ENCODE assay signal across 32 cellular contexts in the genomic region with DNA sequence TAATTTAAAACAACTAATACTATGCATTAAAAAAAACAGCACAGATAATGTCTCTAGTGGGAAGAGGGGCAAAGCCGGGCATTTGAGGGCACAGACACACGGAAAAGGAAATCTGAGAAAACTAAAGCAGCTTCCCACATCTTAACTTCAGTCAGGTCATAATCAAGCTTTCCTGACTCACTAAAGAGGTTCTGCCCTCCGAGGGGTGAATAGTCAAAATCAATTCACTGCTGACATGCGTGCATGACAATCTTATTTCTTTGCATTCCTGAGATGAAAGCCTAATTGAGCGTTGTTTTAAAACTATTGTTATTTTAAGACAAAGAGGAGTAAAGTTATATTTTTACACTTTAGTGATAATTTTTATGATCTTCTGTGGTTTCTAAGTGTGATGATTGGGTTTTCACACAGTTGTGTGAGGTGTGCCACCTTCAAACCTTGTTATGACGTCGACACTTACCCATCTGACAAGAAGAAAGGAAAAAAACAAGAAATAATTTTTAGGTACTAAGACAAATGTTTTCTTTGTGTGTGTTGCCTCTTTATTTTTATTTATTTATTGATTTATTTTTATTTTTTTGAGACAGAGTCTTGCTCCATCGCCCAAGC.
"Had no signal": no experiment of that assay in that cellular context is flagged by ENCODE, and none has a peak within 500 bp of the region (broad histone marks: within the 10 kb centered on the region; RNA-seq: fewer than 3 reads in every experiment).

No MANE protein-coding gene starts in this region.

- H3K27me3 Mint-ChIP-seq: activated CD4-positive, alpha-beta memory T cell treated with anti-CD3 and anti-CD28 coated beads for 36 hours; activated CD4-positive, alpha-beta T cell treated with anti-CD3 and anti-CD28 coated beads for 36 hours; activated CD4-positive, alpha-beta T cell treated with anti-CD3 and anti-CD28 coated beads, Interleukin-2, amount 10 ng/mL, durations not matched to agents 24 days and 14 days; activated CD8-positive, alpha-beta memory T cell treated with anti-CD3 and anti-CD28 coated beads, Interleukin-2, amount 10 ng/mL, durations not matched to agents 7 days and 5 days; activated naive CD8-positive, alpha-beta T cell treated with anti-CD3 and anti-CD28 coated beads for 36 hours; activated naive CD8-positive, alpha-beta T cell treated with anti-CD3 and anti-CD28 coated beads, Interleukin-2, amount 50 U/mL, for 24 hours had no signal

- H3K36me3 ChIP-seq: adrenal gland, breast epithelium, cardiac muscle cell, esophagus squamous epithelium, gastroesophageal sphincter had no signal

- H3K9me3 Mint-ChIP-seq: activated CD4-positive, alpha-beta T cell treated with anti-CD3 and anti-CD28 coated beads, Interleukin-2, amount 10 ng/mL, durations not matched to agents 24 days and 14 days; activated naive CD8-positive, alpha-beta T cell treated with anti-CD3 and anti-CD28 coated beads for 36 hours; dendritic cell treated with granulocyte-macrophage colony-stimulating factor and Interleukin-4, amounts not matched to agents 40 ng/mL and 50 ng/mL, for 4 days had no signal

- H3K27ac ChIP-seq: adrenal gland, breast epithelium, cardiac muscle cell, coronary artery, dorsolateral prefrontal cortex, epithelial cell of prostate, esophagus squamous epithelium, gastroesophageal sphincter had no signal

- DNase-seq: activated CD4-positive, alpha-beta memory T cell treated with anti-CD3 and anti-CD28 coated beads for 36 hours; activated CD4-positive, alpha-beta T cell treated with anti-CD3 and anti-CD28 coated beads for 36 hours; activated CD4-positive, alpha-beta T cell treated with anti-CD3 and anti-CD28 coated beads, Interleukin-2, amount 10 ng/mL, durations not matched to agents 24 days and 14 days; activated CD4-positive, CD25-positive, alpha-beta regulatory T cell; activated CD4-positive, CD25-positive, alpha-beta regulatory T cell treated with anti-CD3 and anti-CD28 coated beads, Interleukin-2, amount 50 U/mL, for 72 hours; activated CD8-positive, alpha-beta memory T cell treated with anti-CD3 and anti-CD28 coated beads, Interleukin-2, amount 10 ng/mL, durations not matched to agents 7 days and 5 days; activated CD8-positive, alpha-beta memory T cell treated with anti-CD3 and anti-CD28 coated beads, Interleukin-2, amount 50 U/mL, for 4 hours; activated CD8-positive, alpha-beta T cell treated with anti-CD3 and anti-CD28 coated beads, Interleukin-2, amount 10 ng/mL, durations not matched to agents 7 days and 5 days; activated effector memory CD4-positive, alpha-beta T cell treated with anti-CD3 and anti-CD28 coated beads, Interleukin-2, amount 50 U/mL, for 16 hours; activated naive CD4-positive, alpha-beta T cell treated with anti-CD3 and anti-CD28 coated beads for 36 hours; activated naive CD8-positive, alpha-beta T cell treated with anti-CD3 and anti-CD28 coated beads for 36 hours; activated naive CD8-positive, alpha-beta T cell treated with anti-CD3 and anti-CD28 coated beads, Interleukin-2, amount 50 U/mL, for 24 hours; activated T-cell treated with anti-CD3 and anti-CD28 coated beads, Interleukin-2, amount 50 U/mL, for 1 hour; activated T-cell treated with anti-CD3 and anti-CD28 coated beads, Interleukin-2, amount 50 U/mL, for 48 hours; adrenal gland; amygdala; aorta; central memory CD4-positive, alpha-beta T cell; dorsolateral prefrontal cortex; effector memory CD4-positive, alpha-beta T cell; esophagus squamous epithelium; foreskin melanocyte had no signal

- ATAC-seq: activated CD4-positive, alpha-beta T cell treated with anti-CD3 and anti-CD28 coated beads for 36 hours; activated CD8-positive, alpha-beta memory T cell treated with anti-CD3 and anti-CD28 coated beads, Interleukin-2, amount 10 ng/mL, durations not matched to agents 7 days and 5 days; activated CD8-positive, alpha-beta T cell treated with anti-CD3 and anti-CD28 coated beads, Interleukin-2, amount 10 ng/mL, durations not matched to agents 7 days and 5 days; activated naive CD8-positive, alpha-beta T cell treated with anti-CD3 and anti-CD28 coated beads, Interleukin-2, amount 50 U/mL, for 24 hours; gastroesophageal sphincter had no signal

- H3K4me3 ChIP-seq: adrenal gland, breast epithelium, cardiac muscle cell, coronary artery, dorsolateral prefrontal cortex, esophagus squamous epithelium, gastroesophageal sphincter had no signal

- H3K4me1 ChIP-seq: adrenal gland, breast epithelium, esophagus squamous epithelium, gastroesophageal sphincter had no signal

- H3K27me3 ChIP-seq: adrenal gland, breast epithelium, cardiac muscle cell, gastroesophageal sphincter had no signal

- H3K4me3 Mint-ChIP-seq: activated CD4-positive, alpha-beta memory T cell treated with anti-CD3 and anti-CD28 coated beads for 36 hours; activated CD4-positive, alpha-beta T cell treated with anti-CD3 and anti-CD28 coated beads for 36 hours; activated CD4-positive, alpha-beta T cell treated with anti-CD3 and anti-CD28 coated beads, Interleukin-2, amount 10 ng/mL, durations not matched to agents 24 days and 14 days; activated CD8-positive, alpha-beta memory T cell treated with anti-CD3 and anti-CD28 coated beads, Interleukin-2, amount 10 ng/mL, durations not matched to agents 7 days and 5 days; activated CD8-positive, alpha-beta T cell treated with anti-CD3 and anti-CD28 coated beads, Interleukin-2, amount 10 ng/mL, durations not matched to agents 7 days and 5 days; activated naive CD4-positive, alpha-beta T cell treated with anti-CD3 and anti-CD28 coated beads for 36 hours; activated naive CD4-positive, alpha-beta T cell treated with anti-CD3 and anti-CD28 coated beads, Interleukin-2, amount 50 U/mL, for 24 hours; activated naive CD8-positive, alpha-beta T cell treated with anti-CD3 and anti-CD28 coated beads for 36 hours; activated naive CD8-positive, alpha-beta T cell treated with anti-CD3 and anti-CD28 coated beads, Interleukin-2, amount 50 U/mL, for 24 hours; activated T-helper 1 cell treated with anti-CD3 and anti-CD28 coated beads, Interleukin-12 subunit alpha, Interleukin-12 subunit beta, Interleukin-2, Interleukin-4 antibody, amounts not matched to agents 30 ng/mL and 10 ng/mL and 1 ng/mL, durations not matched to agents 14 hours and 24 hours and 36 hours; brain; dendritic cell treated with granulocyte-macrophage colony-stimulating factor and Interleukin-4, amounts not matched to agents 40 ng/mL and 50 ng/mL, for 4 days had no signal

- H3K27ac Mint-ChIP-seq: activated CD4-positive, alpha-beta memory T cell treated with anti-CD3 and anti-CD28 coated beads for 36 hours; activated CD4-positive, alpha-beta T cell treated with anti-CD3 and anti-CD28 coated beads for 36 hours; activated CD4-positive, alpha-beta T cell treated with anti-CD3 and anti-CD28 coated beads, Interleukin-2, amount 10 ng/mL, durations not matched to agents 24 days and 14 days; activated CD8-positive, alpha-beta memory T cell treated with anti-CD3 and anti-CD28 coated beads, Interleukin-2, amount 10 ng/mL, durations not matched to agents 7 days and 5 days; activated CD8-positive, alpha-beta T cell treated with anti-CD3 and anti-CD28 coated beads, Interleukin-2, amount 10 ng/mL, durations not matched to agents 7 days and 5 days; activated naive CD4-positive, alpha-beta T cell treated with anti-CD3 and anti-CD28 coated beads for 36 hours; activated naive CD4-positive, alpha-beta T cell treated with anti-CD3 and anti-CD28 coated beads, Interleukin-2, amount 50 U/mL, for 24 hours; activated naive CD8-positive, alpha-beta T cell treated with anti-CD3 and anti-CD28 coated beads for 36 hours; activated naive CD8-positive, alpha-beta T cell treated with anti-CD3 and anti-CD28 coated beads, Interleukin-2, amount 50 U/mL, for 24 hours; activated T-helper 1 cell treated with anti-CD3 and anti-CD28 coated beads, Interleukin-12 subunit alpha, Interleukin-12 subunit beta, Interleukin-2, Interleukin-4 antibody, amounts not matched to agents 30 ng/mL and 10 ng/mL and 1 ng/mL, durations not matched to agents 14 hours and 24 hours and 36 hours; activated T-helper 2 cell treated with anti-CD3 and anti-CD28 coated beads, Interferon-gamma antibody, Interleukin-2, Interleukin-4, amounts not matched to agents 10 μg/mL and 5 μg/mL and 100 μg/mL, durations not matched to agents 14 hours and 24 hours and 36 hours; brain; dendritic cell treated with granulocyte-macrophage colony-stimulating factor and Interleukin-4, amounts not matched to agents 40 ng/mL and 50 ng/mL, for 4 days had no signal

- H3K4me1 Mint-ChIP-seq: activated CD4-positive, alpha-beta T cell treated with anti-CD3 and anti-CD28 coated beads for 36 hours; activated CD4-positive, alpha-beta T cell treated with anti-CD3 and anti-CD28 coated beads, Interleukin-2, amount 10 ng/mL, durations not matched to agents 24 days and 14 days; activated naive CD4-positive, alpha-beta T cell treated with anti-CD3 and anti-CD28 coated beads, Interleukin-2, amount 50 U/mL, for 24 hours; activated naive CD8-positive, alpha-beta T cell treated with anti-CD3 and anti-CD28 coated beads for 36 hours; brain had no signal

- H3K36me3 Mint-ChIP-seq: activated CD4-positive, alpha-beta memory T cell treated with anti-CD3 and anti-CD28 coated beads for 36 hours; activated CD8-positive, alpha-beta memory T cell treated with anti-CD3 and anti-CD28 coated beads, Interleukin-2, amount 10 ng/mL, durations not matched to agents 7 days and 5 days; activated naive CD8-positive, alpha-beta T cell treated with anti-CD3 and anti-CD28 coated beads for 36 hours; brain had no signal

- H3K9me3 ChIP-seq: adrenal gland, breast epithelium, esophagus squamous epithelium, gastroesophageal sphincter had no signal
